9 cellular contexts compared by ENCODE assay signal in genomic region chr14:95504135-95505029, GRCh38. TPM values are rescaled to one million over a fixed set of nuclear protein-coding genes. Genes with fewer than 3 reads are reported as not detected.
A peak's percentile ranks its signal among the peaks of the same experiment; 100 is the strongest.
DNase-seq lines count a peak whose midpoint lies in the region; ATAC-seq and TF ChIP-seq lines count a peak whose summit lies in the region.
"Had no signal": no experiment of that assay in that cellular context is flagged by ENCODE, and none has a peak within 500 bp of the region (broad histone marks: within the 10 kb centered on the region; RNA-seq: fewer than 3 reads in every experiment).

No MANE protein-coding gene starts in this region.

- H3K4me1 Mint-ChIP-seq in progenitor cell of endocrine pancreas (ENCODE audit: low read depth): peaks cover 4% of the 10 kb centered on the region

- DNase-seq in SK-N-SH: no peak
- peak; percentile 91 for DNase-seq in amniotic epithelial cell (ENCODE audit: low read depth)
- no peak for DNase-seq in progenitor cell of endocrine pancreas (ENCODE audit: low spot score, unreplicated experiment)
- no peak for DNase-seq in NCI-H1930 (lab: John Stamatoyannopoulos, UW)
- no peak for DNase-seq in NCI-H1417 (lab: John Stamatoyannopoulos, UW)

- H3F3A ChIP-seq in SK-N-SH (replicated peaks; ENCODE audit: insufficient read depth): peaks cover 8% of the 10 kb centered on the region

- H3K27ac Mint-ChIP-seq in progenitor cell of endocrine pancreas: peak overlapping the region; percentile 1

- H4K20me1 ChIP-seq in SK-N-SH (ENCODE audit: insufficient read depth): no peaks in the 10 kb centered on the region

- no peak overlapping the region for H3K4me3 ChIP-seq in SK-N-SH (ENCODE audit: low read depth in 2 of 2, low read length in 1 of 2)
- H3K4me3 ChIP-seq: A549 had no signal

- peaks cover 4% of the 10 kb centered on the region; the same call in 1 of the 2 replicates for H3K79me2 ChIP-seq in SK-N-SH (ENCODE audit: insufficient read depth)

- no peak for TF ChIP-seq EP300 in SK-N-SH (IDR thresholded peaks at IDR 0.05; ENCODE audit: borderline replicate concordance in 1 of 2, low read depth in 1 of 2, low read length in 1 of 2)

- H3K36me3 Mint-ChIP-seq in progenitor cell of endocrine pancreas (ENCODE audit: insufficient read depth): no peaks in the 10 kb centered on the region

- no peak overlapping the region for H3K9ac ChIP-seq in SK-N-SH

- H3K9me3 Mint-ChIP-seq in progenitor cell of endocrine pancreas (ENCODE audit: low read depth): no peaks in the 10 kb centered on the region

- no peaks in the 10 kb centered on the region for H3K9me3 ChIP-seq in SK-N-SH
- H3K9me3 ChIP-seq: A549 had no signal

- H3K9me2 ChIP-seq in SK-N-SH: no peaks in the 10 kb centered on the region

- no peak overlapping the region for H3K4me2 ChIP-seq in SK-N-SH
- H3K4me2 ChIP-seq: A549 had no signal

- POLR2A ChIA-PET in SK-N-SH (lab: Yijun Ruan, JAX): no interaction called here

- no peak overlapping the region for H2AFZ ChIP-seq in SK-N-SH (ENCODE audit: low read depth)

- no peaks in the 10 kb centered on the region for H3K36me3 ChIP-seq in SK-N-SH (replicated peaks in 1 of 2; ENCODE audit: control insufficient read depth in 1 of 2, insufficient read depth in 2 of 2, low read length in 1 of 2)

- 84% methylated on average over 6 of the region's 6 CpGs for WGBS in SK-N-SH (ENCODE audit: low lambda C conversion rate)

- TF ChIP-seq CTCF in SK-N-SH (IDR thresholded peaks at IDR 0.05): no peak
- TF ChIP-seq CTCF in progenitor cell of endocrine pancreas (IDR thresholded peaks at IDR 0.05; ENCODE audit: unreplicated experiment): no peak

- H3K27me3 ChIP-seq in SK-N-SH (ENCODE audit: insufficient read depth): no peaks in the 10 kb centered on the region

- ATAC-seq in SK-N-SH treated with all-trans-retinoic acid at 6 μM for 48 hours: no peak
- peak; percentile 44 for ATAC-seq in HG02884 (IDR thresholded peaks at IDR 0.05; ENCODE audit: unreplicated experiment)
- ATAC-seq in HG02678 (IDR thresholded peaks at IDR 0.05; ENCODE audit: unreplicated experiment): no peak
- ATAC-seq: A549 had no signal

- H3K4me1 ChIP-seq in SK-N-SH (ENCODE audit: control insufficient read depth in 1 of 2, insufficient read depth in 2 of 2, low read depth in 1 of 2, low read length in 1 of 2): peaks cover 23 to 46% of the 10 kb centered on the region in 2 experiments

- peaks cover 25% of the 10 kb centered on the region for H3K27me3 Mint-ChIP-seq in progenitor cell of endocrine pancreas

- peak overlapping the region in 1 of 2 experiments; percentile 15; a peak in 1 of 4 replicates for H3K27ac ChIP-seq in SK-N-SH (ENCODE audit: low read depth in 2 of 2, low read length in 1 of 2)
- H3K27ac ChIP-seq: A549 had no signal

- TF ChIP-seq RAD21 in SK-N-SH (IDR thresholded peaks at IDR 0.05; ENCODE audit: low read length): no peak

- CTCF ChIA-PET in SK-N-SH (lab: Yijun Ruan, JAX): interaction anchor here (0.8 to 1.4 kb wide), 4 partner anchors 9 to 52 kb away, joined by 3 to 4 read pairs (median 4); no protein-coding TSS in a partner anchor

- H3K4me3 Mint-ChIP-seq in progenitor cell of endocrine pancreas (ENCODE audit: low read depth): no peak overlapping the region

TF ChIP-seq in SK-N-SH, 30 proteins besides CTCF, POLR2A, EP300 and RAD21 (continues in another document):
- TF ChIP-seq FOXJ3 (CRISPR knock-in tag; IDR thresholded peaks at IDR 0.05) (no peak), USF1 (IDR thresholded peaks at IDR 0.05; ENCODE audit: borderline replicate concordance, low read depth) (no peak), EZH2phosphoT487 (IDR thresholded peaks at IDR 0.05; ENCODE audit: borderline replicate concordance, low read depth) (no peak), NFIC (IDR thresholded peaks at IDR 0.05; ENCODE audit: borderline replicate concordance) (0 out of 2 replicates have a peak, but pooled peaks have one; percentile 13), REST (IDR thresholded peaks at IDR 0.05; ENCODE audit: low read depth, low read length) (no peak), MAX (IDR thresholded peaks at IDR 0.05; ENCODE audit: low read depth) (no peak)

TF ChIP-seq in SK-N-SH treated with all-trans-retinoic acid at 6 μM for 48 hours, 23 proteins besides CTCF, POLR2A, EP300 and RAD21 (continues in another document):
- TF ChIP-seq CREB5 (CRISPR knock-in tag; IDR thresholded peaks at IDR 0.05; ENCODE audit: low read depth): no peak
- TF ChIP-seq PPARA (CRISPR knock-in tag; IDR thresholded peaks at IDR 0.05; ENCODE audit: borderline replicate concordance): no peak
- TF ChIP-seq TSHZ2 (CRISPR knock-in tag; IDR thresholded peaks at IDR 0.05): no peak
- TF ChIP-seq BACH2 (CRISPR knock-in tag; IDR thresholded peaks at IDR 0.05; ENCODE audit: borderline replicate concordance): no peak
- no peak for TF ChIP-seq POU6F1 (CRISPR knock-in tag; IDR thresholded peaks at IDR 0.05; ENCODE audit: borderline replicate concordance, low read depth)
- TF ChIP-seq ZFP3 (CRISPR knock-in tag; IDR thresholded peaks at IDR 0.05): no peak
- TF ChIP-seq CSDC2 (CRISPR knock-in tag; IDR thresholded peaks at IDR 0.05): no peak
- no peak for TF ChIP-seq PATZ1 (CRISPR knock-in tag; IDR thresholded peaks at IDR 0.05; ENCODE audit: borderline replicate concordance)
- TF ChIP-seq ESRRG (CRISPR knock-in tag; IDR thresholded peaks at IDR 0.05): no peak
- no peak for TF ChIP-seq ZNF565 (CRISPR knock-in tag; conservative IDR thresholded peaks at IDR 0.05; ENCODE audit: low read depth)

RNA-seq across cellular contexts. Expression of gene SYNE3, which starts 12.1 kb away (rescaled TPM):
- 1.8 and 2.0 TPM in 2 replicates for polyA plus RNA-seq in SK-N-SH (2012; rRNA removed)
- polyA plus RNA-seq in SK-N-SH (2012; cell fraction: cytosol; rRNA removed): 0.80 and 1.3 TPM in 2 replicates
- polyA plus RNA-seq in SK-N-SH (2012; cell fraction: nucleus; rRNA removed): 3.0 and 3.6 TPM in 2 replicates
- 0.31 and 0.44 TPM in 2 replicates for total RNA-seq in progenitor cell of endocrine pancreas

RNA-seq across cellular contexts. Expression of gene GLRX5, which starts 30.5 kb away (rescaled TPM):
- 29.1 and 31.4 TPM in 2 replicates for polyA plus RNA-seq in SK-N-SH (2012; rRNA removed)
- 45.1 and 60.1 TPM in 2 replicates for polyA plus RNA-seq in SK-N-SH (2012; cell fraction: cytosol; rRNA removed)
- polyA plus RNA-seq in SK-N-SH (2012; cell fraction: nucleus; rRNA removed): 6.3 and 10.9 TPM in 2 replicates
- total RNA-seq in progenitor cell of endocrine pancreas: 53.3 and 54.8 TPM in 2 replicates
